8 cellular contexts compared by ENCODE assay signal in the genomic region with DNA sequence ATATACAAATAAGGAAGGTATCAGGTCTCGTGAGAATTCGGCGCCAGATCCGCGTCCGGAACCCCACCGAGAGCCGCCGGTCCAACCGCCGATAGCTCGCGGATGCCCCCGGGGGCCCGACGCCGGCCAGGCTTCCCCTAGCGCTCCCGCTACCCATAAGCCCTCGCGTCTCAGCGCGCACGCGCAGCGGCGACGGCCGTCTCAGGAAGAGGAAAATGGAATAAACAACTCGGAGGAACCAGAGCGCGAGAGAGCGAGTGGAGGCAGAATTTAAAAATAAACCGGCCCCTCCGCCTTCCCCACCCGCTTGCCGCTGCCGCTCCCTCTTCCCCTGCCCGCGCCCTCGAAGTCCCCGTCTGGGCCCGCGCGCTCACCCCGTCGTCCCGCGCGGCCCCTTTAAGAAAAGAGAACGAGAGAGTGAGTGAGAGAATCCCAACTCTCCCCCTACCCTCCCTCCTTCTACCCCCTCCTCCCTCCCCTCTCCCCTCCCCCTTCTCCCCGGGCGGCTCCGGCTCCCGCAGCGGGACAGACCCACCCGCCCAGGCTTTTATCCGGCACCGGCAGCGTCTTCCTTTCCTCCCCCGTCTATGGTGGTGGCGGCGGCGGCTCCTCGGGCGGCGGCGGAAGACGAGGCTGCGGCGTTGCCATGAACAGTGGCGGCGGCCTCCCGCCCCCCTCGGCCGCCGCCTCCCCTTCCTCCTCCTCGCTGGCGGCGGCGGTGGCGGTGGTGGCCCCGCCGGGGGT. TPM values are rescaled to one million over a fixed set of nuclear protein-coding genes. Genes with fewer than 3 reads are reported as not detected.
DNase-seq lines count a peak whose midpoint lies in the region; ATAC-seq lines count a peak whose summit lies in the region.

Gene PAN3, plus strand, starts transcription at position 534 of the 744 bp plus-strand sequence. Its CDS starts 113 bp downstream, at position 647.

- H3K4me3 ChIP-seq in CD4-positive, alpha-beta memory T cell (ENCODE audit: low read length in 2 of 2): peak within 1 kb of the TSS; percentile 62 to 67
- peak within 1 kb of the TSS; percentile 91 to 94 for H3K4me3 ChIP-seq in mesenchymal stem cell (ENCODE audit: insufficient read depth in 1 of 2, low read depth in 1 of 2, low read length in 2 of 2)

- peak within 1 kb of the TSS; percentile 93 to 99 (median 98) for H3K27ac Mint-ChIP-seq in CD4-positive, alpha-beta memory T cell
- H3K27ac Mint-ChIP-seq in effector memory CD8-positive, alpha-beta T cell: peak within 1 kb of the TSS; percentile 78 to 99

- peak; percentile 91 to 94 (median 92) for DNase-seq in CD4-positive, alpha-beta memory T cell
- DNase-seq in NOMO-1 (lab: John Stamatoyannopoulos, UW; ENCODE audit: unreplicated experiment in 2 of 2): peak; percentile 95
- DNase-seq in activated CD8-positive, alpha-beta memory T cell treated with anti-CD3 and anti-CD28 coated beads for 4 hours (ENCODE audit: low read depth in 2 of 2): peak; percentile 80 to 86
- peak; percentile 89 to 90 (median 90) for DNase-seq in effector memory CD8-positive, alpha-beta T cell
- DNase-seq in mesenchymal stem cell: peak; percentile 94
- DNase-seq in stimulated activated CD8-positive, alpha-beta memory T cell treated with anti-CD3 and anti-CD28 coated beads, Interleukin-12 subunit alpha, Interleukin-12 subunit beta, amount 100 ng/mL, for 4 hours (ENCODE audit: low read depth): peak; percentile 86

- POLR2A ChIA-PET in CD4-positive, alpha-beta memory T cell (lab: Charles Lee; ENCODE audit: partially characterized antibody): interaction anchor here (0.9 to 2.8 kb wide), 12 partner anchors 9 to 1952 kb away, joined by 3 to 17 read pairs (median 4); partner anchors contain the start of genes GTF3A, POLR1D and POMP

- H3K4me2 ChIP-seq in mesenchymal stem cell (ENCODE audit: low read length, poor library complexity, severe bottlenecking): peak within 1 kb of the TSS; percentile 69

- peak within 1 kb of the TSS; percentile 93 for H2BK120ac ChIP-seq in mesenchymal stem cell (ENCODE audit: low read depth, low read length)

- H3K79me1 ChIP-seq in mesenchymal stem cell (replicated peaks; ENCODE audit: low read length, poor library complexity, severe bottlenecking): peaks cover 3% of the 10 kb centered on the region

- H3K36me3 Mint-ChIP-seq in CD4-positive, alpha-beta memory T cell: peaks cover 0 to 14% of the 10 kb centered on the region in 2 donors
- H3K36me3 Mint-ChIP-seq in effector memory CD8-positive, alpha-beta T cell (ENCODE audit: insufficient read depth): peaks cover 32% of the 10 kb centered on the region

- H2BK12ac ChIP-seq in mesenchymal stem cell (ENCODE audit: low read length in 2 of 2): peak within 1 kb of the TSS; percentile 71 to 89

- H2AK5ac ChIP-seq in mesenchymal stem cell (ENCODE audit: low read length, severe bottlenecking): peak within 1 kb of the TSS; percentile 42

- no peaks in the 10 kb centered on the region for H3K9me3 Mint-ChIP-seq in CD4-positive, alpha-beta memory T cell
- no peaks in the 10 kb centered on the region for H3K9me3 Mint-ChIP-seq in effector memory CD8-positive, alpha-beta T cell

- no peaks in the 10 kb centered on the region for H3K36me3 ChIP-seq in CD4-positive, alpha-beta memory T cell (ENCODE audit: insufficient read depth, low read length)
- H3K36me3 ChIP-seq in mesenchymal stem cell (ENCODE audit: control insufficient read depth in 1 of 2, insufficient read depth in 2 of 2, low read depth in 1 of 2, low read length in 2 of 2): no peaks in the 10 kb centered on the region

- peak within 1 kb of the TSS; percentile 89 to 97 for H3K4ac ChIP-seq in mesenchymal stem cell (ENCODE audit: low read depth in 1 of 2, low read length in 2 of 2)

- H3K18ac ChIP-seq in mesenchymal stem cell (ENCODE audit: low read depth in 1 of 2, low read length in 2 of 2): peak within 1 kb of the TSS; percentile 94 to 99

- under 1% methylated on average over 44 of the region's 84 CpGs for WGBS in mesenchymal stem cell

- peak within 1 kb of the TSS; percentile 97 for H3K27ac ChIP-seq in CD4-positive, alpha-beta memory T cell (ENCODE audit: low read depth, low read length)
- peak within 1 kb of the TSS; percentile 96 for H3K27ac ChIP-seq in mesenchymal stem cell (ENCODE audit: low read length, poor library complexity, severe bottlenecking)

- peaks cover 0 to 2% of the 10 kb centered on the region in 2 donors for H3K27me3 Mint-ChIP-seq in CD4-positive, alpha-beta memory T cell
- no peaks in the 10 kb centered on the region for H3K27me3 Mint-ChIP-seq in effector memory CD8-positive, alpha-beta T cell

- intact Hi-C loops in CD4-positive, alpha-beta memory T cell (cut with micrococcal nuclease): loop anchor here (1.0 to 10.0 kb wide), 12 partner anchors 39 to 1915 kb away; partner anchors contain the start of genes GTF3A, MTIF3, POMP and RNF6

- H2BK5ac ChIP-seq in mesenchymal stem cell (ENCODE audit: low read depth, low read length, poor library complexity, severe bottlenecking): peak within 1 kb of the TSS; percentile 97

- CTCF ChIA-PET in CD4-positive, alpha-beta memory T cell (lab: Charles Lee; ENCODE audit: partially characterized antibody): no interaction called here

- H3K9me3 ChIP-seq in CD4-positive, alpha-beta memory T cell (ENCODE audit: control insufficient read depth in 1 of 2, low read length in 2 of 2): no peaks in the 10 kb centered on the region
- H3K9me3 ChIP-seq in mesenchymal stem cell (ENCODE audit: control insufficient read depth, low read length): no peaks in the 10 kb centered on the region

- H2BK15ac ChIP-seq in mesenchymal stem cell (ENCODE audit: low read depth, poor library complexity, severe bottlenecking): peak within 1 kb of the TSS; percentile 99

- H4K91ac ChIP-seq in mesenchymal stem cell (ENCODE audit: low read length): peak within 1 kb of the TSS; percentile 96

- ATAC-seq in GM19397 (IDR thresholded peaks at IDR 0.05; ENCODE audit: unreplicated experiment): peak; percentile 61
- ATAC-seq in HG03571 (IDR thresholded peaks at IDR 0.05; ENCODE audit: unreplicated experiment): peak; percentile 48
- peak; percentile 66 for ATAC-seq in effector memory CD8-positive, alpha-beta T cell (replicated peaks)

- H3K4me1 ChIP-seq in CD4-positive, alpha-beta memory T cell (ENCODE audit: insufficient read depth, low read length): peaks cover 44% of the 10 kb centered on the region
- H3K4me1 ChIP-seq in mesenchymal stem cell (ENCODE audit: control insufficient read depth, insufficient read depth, low read depth, low read length): peaks cover 8% of the 10 kb centered on the region

- H2AFZ ChIP-seq in mesenchymal stem cell (ENCODE audit: low read depth, low read length): peak within 1 kb of the TSS; percentile 82

- peak within 1 kb of the TSS; percentile 91 to 99 (median 96) for H3K4me3 Mint-ChIP-seq in CD4-positive, alpha-beta memory T cell
- H3K4me3 Mint-ChIP-seq in effector memory CD8-positive, alpha-beta T cell: peak within 1 kb of the TSS; percentile 68 to 82

- H3K27me3 ChIP-seq in CD4-positive, alpha-beta memory T cell (ENCODE audit: insufficient read depth, low read length): no peaks in the 10 kb centered on the region
- no peaks in the 10 kb centered on the region for H3K27me3 ChIP-seq in mesenchymal stem cell (ENCODE audit: control insufficient read depth in 1 of 2, insufficient read depth in 1 of 2, low read length in 2 of 2)

- peak within 1 kb of the TSS; percentile 68 to 74 for H3K14ac ChIP-seq in mesenchymal stem cell (ENCODE audit: low read length in 2 of 2)

- peaks cover 37 to 62% (median 45%) of the 10 kb centered on the region in 4 donors for H3K4me1 Mint-ChIP-seq in CD4-positive, alpha-beta memory T cell
- H3K4me1 Mint-ChIP-seq in effector memory CD8-positive, alpha-beta T cell (ENCODE audit: low read depth in 2 of 2): peaks cover 28 to 53% of the 10 kb centered on the region in 2 donors

- H3K23ac ChIP-seq in mesenchymal stem cell (ENCODE audit: low read length in 2 of 2): peak within 1 kb of the TSS; percentile 60 to 97

- H3K9ac ChIP-seq in mesenchymal stem cell (ENCODE audit: low read length): peak within 1 kb of the TSS; percentile 99

- peak within 1 kb of the TSS; percentile 94 for H4K8ac ChIP-seq in mesenchymal stem cell (ENCODE audit: low read length)

RNA-seq across cellular contexts. Expression of gene PAN3, which starts in this region (rescaled TPM):
- total RNA-seq in CD4-positive, alpha-beta memory T cell: 10 to 100 TPM; 66.0 to 66.7 TPM
- 1 to 10 TPM; 2.8 to 6.7 TPM for polyA plus RNA-seq in CD4-positive, alpha-beta memory T cell
- 11.9 TPM for polyA plus RNA-seq in mesenchymal stem cell (2013, experiment 1 of 2)
- 11.7 TPM for polyA plus RNA-seq in mesenchymal stem cell (2013, experiment 2 of 2)

Comparison
In these comparisons a context has a peak if more than half of its experiments do, and no peak if none do; other contexts are left out.
1. Peak in every context shown above with its lines: DNase-seq, ATAC-seq, H3K4me3 ChIP-seq and H3K27ac ChIP-seq.